ENCODE assay signal across 14 cellular contexts in the genomic region with DNA sequence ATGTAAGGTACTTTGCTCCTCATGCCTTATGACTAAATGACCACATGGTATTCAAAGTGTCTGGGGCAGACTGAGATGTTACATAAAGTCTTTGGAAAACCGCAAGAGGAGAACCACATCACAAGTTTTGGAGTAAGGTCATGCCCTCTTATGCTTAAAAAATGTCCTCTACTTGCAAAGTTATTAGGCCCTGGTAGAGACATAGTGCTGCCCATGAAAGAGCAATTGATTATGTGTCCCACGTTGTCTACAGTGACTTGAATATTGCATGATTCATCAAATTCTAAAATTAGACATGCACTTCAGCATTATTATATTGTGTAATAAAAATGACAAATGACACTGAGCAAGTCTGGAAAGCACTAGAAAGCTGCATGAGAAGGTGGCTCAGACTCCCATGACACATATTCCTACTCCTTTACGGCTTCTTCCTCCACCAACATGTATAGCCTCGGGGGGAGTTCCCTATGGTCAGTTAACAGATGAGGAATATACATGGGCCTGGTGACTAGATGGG.
DNase-seq lines count a peak whose midpoint lies in the region; TF ChIP-seq lines count a peak whose summit lies in the region.
"Had no signal": no experiment of that assay in that cellular context is flagged by ENCODE, and none has a peak within 500 bp of the region (broad histone marks: within the 10 kb centered on the region; RNA-seq: fewer than 3 reads in every experiment).

No MANE protein-coding gene starts in this region.

- H3K14ac ChIP-seq in trophoblast cell (ENCODE audit: low read length): no peak overlapping the region

- no peak overlapping the region for H4K12ac ChIP-seq in trophoblast cell (ENCODE audit: low read depth, low read length)

- no peak overlapping the region for H3K23ac ChIP-seq in trophoblast cell (ENCODE audit: low read length)

- no peak overlapping the region for H2AFZ ChIP-seq in trophoblast cell (ENCODE audit: insufficient read depth, low read length, poor library complexity)

- H3K36me3 ChIP-seq in trophoblast cell (ENCODE audit: control insufficient read depth in 1 of 2, insufficient read depth in 2 of 2, low read length in 2 of 2) (no peaks in the 10 kb centered on the region), suprapubic skin (no peaks in the 10 kb centered on the region)

- no peak overlapping the region for H4K8ac ChIP-seq in trophoblast cell (ENCODE audit: low read depth, low read length)

- H2BK12ac ChIP-seq in trophoblast cell (ENCODE audit: low read length): no peak overlapping the region

- TF ChIP-seq EP300 in suprapubic skin (IDR thresholded peaks at IDR 0.05): no peak

- H3K9me3 ChIP-seq in trophoblast cell (ENCODE audit: insufficient read depth, low read depth, low read length) (no peaks in the 10 kb centered on the region), suprapubic skin (no peaks in the 10 kb centered on the region)

- H3K27me3 ChIP-seq in trophoblast cell (ENCODE audit: insufficient read depth, low read length): no peaks in the 10 kb centered on the region
- no peaks in the 10 kb centered on the region for H3K27me3 ChIP-seq in suprapubic skin

- no peak overlapping the region for H3K4me2 ChIP-seq in trophoblast cell (ENCODE audit: low read length)

- no peak overlapping the region for H2BK5ac ChIP-seq in trophoblast cell (ENCODE audit: low read depth, low read length, poor library complexity)

- H3K79me2 ChIP-seq in trophoblast cell (ENCODE audit: control insufficient read depth, insufficient read depth, low read length, poor library complexity): no peaks in the 10 kb centered on the region

- WGBS in trophoblast cell (ENCODE audit: extremely low coverage, insufficient coverage, insufficient read length): no CpG with 5 or more reads among the region's 4 CpGs
- WGBS in suprapubic skin: 60% methylated on average over 4 of the region's 4 CpGs

- no peak for TF ChIP-seq CTCF in astrocyte of the cerebellum (IDR thresholded peaks at IDR 0.05; ENCODE audit: low read depth, low read length, missing control alignments)
- TF ChIP-seq CTCF in suprapubic skin (IDR thresholded peaks at IDR 0.05): no peak

- H2BK120ac ChIP-seq in trophoblast cell (ENCODE audit: insufficient read depth, low read length, poor library complexity): no peak overlapping the region

- H3K4ac ChIP-seq in trophoblast cell (ENCODE audit: low read depth, low read length): no peak overlapping the region

- no peak for TF ChIP-seq POLR2A in suprapubic skin (IDR thresholded peaks at IDR 0.05)

- H3K4me3 ChIP-seq in astrocyte of the cerebellum (ENCODE audit: low read depth, low read length) (no peak overlapping the region), trophoblast cell (ENCODE audit: low read depth, low read length) (no peak overlapping the region), suprapubic skin (no peak overlapping the region)

- in situ Hi-C loops in astrocyte of the cerebellum (cut with HindIII; ENCODE audit: low sequenced_read_pairs): no loop called here

- H2AK5ac ChIP-seq in trophoblast cell (ENCODE audit: low read length): no peak overlapping the region

- H3K27ac ChIP-seq in trophoblast cell (ENCODE audit: low read depth, low read length) (no peak overlapping the region), suprapubic skin (no peak overlapping the region)
- H3K27ac ChIP-seq: RWPE1 had no signal

- no peak overlapping the region for H3K18ac ChIP-seq in trophoblast cell (ENCODE audit: low read length)

- no peak overlapping the region for H4K91ac ChIP-seq in trophoblast cell (ENCODE audit: low read depth, low read length)

- DNase-seq in EH (ENCODE audit: low read depth) (peak; percentile 82), NCI-H69 (lab: John Stamatoyannopoulos, UW) (peak; percentile 2), astrocyte of the cerebellum (ENCODE audit: low read depth) (peak; percentile 8), trophoblast cell (peak; percentile 6 to 27), COR-L47 (lab: John Stamatoyannopoulos, UW) (no peak), NCI-H526 treated with DMSO at 0.1 percent for 48 hours (lab: John Stamatoyannopoulos, UW) (no peak), amniotic stem cell (lab: John Stamatoyannopoulos, UW) (no peak), suprapubic skin (ENCODE audit: low spot score in 2 of 2) (no peak)
- DNase-seq: activated gamma-delta T cell treated with Interleukin-2 at 50 U/mL for 16 hours; CD4-positive, alpha-beta T cell; kidney; NCI-H1105 treated with DMSO at 0.1 percent for 48 hours; stimulated activated CD4-positive, alpha-beta T cell treated with anti-CD3 and anti-CD28 coated beads, Interleukin-1b, Interleukin-23, amount 100 ng/mL, for 48 hours had no signal

- H3K4me1 ChIP-seq in trophoblast cell (ENCODE audit: control insufficient read depth in 1 of 2, insufficient read depth in 2 of 2, low read length in 2 of 2): peaks cover 0 to 2% of the 10 kb centered on the region in 2 experiments
- H3K4me1 ChIP-seq in suprapubic skin: no peaks in the 10 kb centered on the region

- H3K79me1 ChIP-seq in trophoblast cell (ENCODE audit: low read length): no peaks in the 10 kb centered on the region

- H3K9ac ChIP-seq in trophoblast cell (ENCODE audit: low read length): no peak overlapping the region

Comparison
In these comparisons a context has a peak if more than half of its experiments do, and no peak if none do; other contexts are left out.
1. DNase-seq: peak in EH (single experiment), NCI-H69 (single experiment), astrocyte of the cerebellum (single experiment) and trophoblast cell (2 of 2); none in COR-L47 (single experiment), NCI-H526 treated with DMSO at 0.1 percent for 48 hours (single experiment), amniotic stem cell (single experiment) and suprapubic skin (0 of 2).